In genomic region chr18:57581301-57581934, GRCh38 we compare ENCODE assay signal across 8 cellular contexts. TPM values are rescaled to one million over a fixed set of nuclear protein-coding genes. Genes with fewer than 3 reads are reported as not detected.
DNase-seq lines count a peak whose midpoint lies in the region; ATAC-seq, FAIRE-seq and TF ChIP-seq lines count a peak whose summit lies in the region.

No MANE protein-coding gene starts in this region.

- H3K4me1 ChIP-seq in spleen: peaks cover 10 to 45% (median 31%) of the 10 kb centered on the region in 6 donors
- H3K4me1 ChIP-seq in Caco-2: no peaks in the 10 kb centered on the region

- peaks cover 0 to 48% (median 15%) of the 10 kb centered on the region in 6 donors for H3K36me3 ChIP-seq in spleen
- no peaks in the 10 kb centered on the region for H3K36me3 ChIP-seq in Caco-2 (ENCODE audit: control insufficient read depth, insufficient read depth, low read length)

- CTCF ChIA-PET in Caco-2 (lab: Charles Lee): no interaction called here

- H3K4me3 Mint-ChIP-seq in activated T-cell treated with anti-CD3 and anti-CD28 coated beads, Interleukin-2, amount 50 U/mL, for 4 hours: no peak overlapping the region
- H3K4me3 Mint-ChIP-seq in Caco-2 (ENCODE audit: unreplicated experiment): no peak overlapping the region

- peak overlapping the region in 1 of 8 donors; percentile 9 for H3K4me3 ChIP-seq in spleen
- H3K4me3 ChIP-seq in Caco-2 (ENCODE audit: low read depth, low read length): no peak overlapping the region

- DNase-seq in GM12891 (ENCODE audit: insufficient read length, low spot score): peak; percentile 28
- DNase-seq in germinal center (ENCODE audit: low spot score): peak; percentile 45
- no peak for DNase-seq in spleen
- DNase-seq in activated T-cell treated with anti-CD3 and anti-CD28 coated beads, Interleukin-2, amount 50 U/mL, for 4 hours: no peak
- DNase-seq in Caco-2: no peak
- no peak for DNase-seq in posterior cingulate gyrus

- WGBS in spleen, 5 donors: 37 to 52% (median 45%) methylated on average over 5 of the region's 5 CpGs

- BruUV-seq in Caco-2 (replicated peaks; lab: Mats Ljungman, UMichigan): no TSS peak

- POLR2A ChIA-PET in Caco-2 (lab: Charles Lee): no interaction called here

- no peaks in the 10 kb centered on the region for H3K9me3 Mint-ChIP-seq in activated T-cell treated with anti-CD3 and anti-CD28 coated beads, Interleukin-2, amount 50 U/mL, for 4 hours
- H3K9me3 Mint-ChIP-seq in Caco-2 (ENCODE audit: unreplicated experiment): no peaks in the 10 kb centered on the region

- intact Hi-C loops in spleen (cut with DNase I; ENCODE audit: low total_unique reads): no loop called here
- intact Hi-C loops in Caco-2 (cut with micrococcal nuclease; ENCODE audit: unreplicated experiment): no loop called here
- intact Hi-C loops in posterior cingulate gyrus (cut with DNase I): no loop called here

- H3K4me1 Mint-ChIP-seq in activated T-cell treated with anti-CD3 and anti-CD28 coated beads, Interleukin-2, amount 50 U/mL, for 4 hours (ENCODE audit: low read depth): peaks cover 36% of the 10 kb centered on the region
- peaks cover 6% of the 10 kb centered on the region for H3K4me1 Mint-ChIP-seq in Caco-2 (ENCODE audit: low read depth, unreplicated experiment)

- H3K9me3 ChIP-seq in spleen (no peaks in the 10 kb centered on the region), Caco-2 (no peaks in the 10 kb centered on the region)

- peak; percentile 93 for ATAC-seq in GM21423 (IDR thresholded peaks at IDR 0.05; ENCODE audit: unreplicated experiment)
- peak; percentile 82 for ATAC-seq in HG03558 (IDR thresholded peaks at IDR 0.05; ENCODE audit: extremely low read depth, unreplicated experiment)
- no peak for ATAC-seq in activated T-cell treated with anti-CD3 and anti-CD28 coated beads, Interleukin-2, amount 50 U/mL, for 4 hours

- no peaks in the 10 kb centered on the region for H3K27me3 Mint-ChIP-seq in activated T-cell treated with anti-CD3 and anti-CD28 coated beads, Interleukin-2, amount 50 U/mL, for 4 hours (ENCODE audit: low read depth)
- H3K27me3 Mint-ChIP-seq in Caco-2 (ENCODE audit: insufficient read depth, unreplicated experiment): no peaks in the 10 kb centered on the region

- peak overlapping the region in 4 of 8 donors; percentile 18 to 67 (median 42) for H3K27ac ChIP-seq in spleen

- H3K27ac Mint-ChIP-seq in Caco-2 (ENCODE audit: unreplicated experiment): no peak overlapping the region

- no peak for TF ChIP-seq CTCF in spleen (IDR thresholded peaks at IDR 0.05 in 8 of 11, conservative IDR thresholded peaks at IDR 0.05 in 3 of 11)
- no peak for TF ChIP-seq CTCF in Caco-2 (IDR thresholded peaks at IDR 0.05; ENCODE audit: insufficient read depth in 1 of 2, low read depth in 1 of 2, low read length in 1 of 2, severe bottlenecking in 1 of 2, unreplicated experiment in 1 of 2)

- TF ChIP-seq POLR2A in GM12891 (IDR thresholded peaks at IDR 0.05; ENCODE audit: low read depth, low read length) (no peak), spleen (IDR thresholded peaks at IDR 0.05) (no peak)

- peaks cover 14% of the 10 kb centered on the region for H3K36me3 Mint-ChIP-seq in activated T-cell treated with anti-CD3 and anti-CD28 coated beads, Interleukin-2, amount 50 U/mL, for 4 hours (ENCODE audit: insufficient read depth)
- H3K36me3 Mint-ChIP-seq in Caco-2 (ENCODE audit: insufficient read depth, unreplicated experiment): peaks cover 3% of the 10 kb centered on the region

- peak; percentile 96 for FAIRE-seq in GM12891 (lab: Jason Lieb, UNC)

- no peaks in the 10 kb centered on the region for H3K27me3 ChIP-seq in spleen (replicated peaks in 1 of 7)
- H3K27me3 ChIP-seq in Caco-2 (replicated peaks; ENCODE audit: control insufficient read depth, insufficient read depth, low read length): no peaks in the 10 kb centered on the region

TF ChIP-seq in GM12891, 5 proteins besides CTCF, POLR2A, EP300 and RAD21:
- TF ChIP-seq PAX5 (IDR thresholded peaks at IDR 0.05; ENCODE audit: insufficient read depth, low read length, severe bottlenecking): no peak
- TF ChIP-seq SPI1 (IDR thresholded peaks at IDR 0.05; ENCODE audit: low read depth, low read length): peak; percentile 35

RNA-seq across cellular contexts. Expression of gene FECH, which starts 5.1 kb away (rescaled TPM):
- 12.0 TPM for polyA plus RNA-seq in GM12891 (2012; ENCODE audit: low read depth, missing spikeins)
- total RNA-seq in spleen: 10 to 100 TPM; 19.0 to 85.9 (median 33.2) TPM
- 1 to 10 TPM; 4.3 to 9.3 (median 4.7) TPM for polyA plus RNA-seq in spleen
- 10 to 100 TPM; 14.7 to 18.7 (median 17.8) TPM for total RNA-seq in activated T-cell treated with anti-CD3 and anti-CD28 coated beads, Interleukin-2, amount 50 U/mL, for 4 hours
- total RNA-seq in Caco-2 (2022): 14.5 and 17.1 TPM in 2 replicates

RNA-seq across cellular contexts. Expression of gene NARS1, which starts 40.2 kb away (rescaled TPM):
- polyA plus RNA-seq in GM12891 (2012; ENCODE audit: low read depth, missing spikeins): 50.9 TPM
- total RNA-seq in spleen: 100 to 1,000 TPM in 1 of 7 donors, 10 to 100 TPM in 6; 73.5 to 106 (median 89.7) TPM
- polyA plus RNA-seq in spleen: 10 to 100 TPM; 45.4 to 55.0 (median 53.0) TPM
- total RNA-seq in activated T-cell treated with anti-CD3 and anti-CD28 coated beads, Interleukin-2, amount 50 U/mL, for 4 hours: 100 to 1,000 TPM; 142 to 152 (median 151) TPM
- total RNA-seq in Caco-2 (2022): 114 and 116 TPM in 2 replicates

Comparison
In these comparisons a context has a peak if more than half of its experiments do, and no peak if none do; other contexts are left out.
1. DNase-seq: peak in GM12891 (single experiment) and germinal center (single experiment); none in spleen (single experiment), activated T-cell treated with anti-CD3 and anti-CD28 coated beads, Interleukin-2, amount 50 U/mL, for 4 hours (single experiment), Caco-2 (0 of 2) and posterior cingulate gyrus (0 of 10).
2. ATAC-seq: peak in GM21423 (single experiment) and HG03558 (single experiment); none in activated T-cell treated with anti-CD3 and anti-CD28 coated beads, Interleukin-2, amount 50 U/mL, for 4 hours (0 of 2).